Comparison of ENCODE assay signal across 8 cellular contexts in genomic region chr20:32524871-32525501, GRCh38.
DNase-seq lines count a peak whose midpoint lies in the region; ATAC-seq and TF ChIP-seq lines count a peak whose summit lies in the region.
"Had no signal": no experiment of that assay in that cellular context is flagged by ENCODE, and none has a peak within 500 bp of the region (broad histone marks: within the 10 kb centered on the region; RNA-seq: fewer than 3 reads in every experiment).

No MANE protein-coding gene starts in this region.

- H4K91ac ChIP-seq in trophoblast cell (ENCODE audit: low read depth, low read length) = no peak overlapping the region

- H2AFZ ChIP-seq in trophoblast cell (ENCODE audit: insufficient read depth, low read length, poor library complexity) = no peak overlapping the region

- H3K9ac ChIP-seq in trophoblast cell (ENCODE audit: low read length) = no peak overlapping the region

- H3K36me3 ChIP-seq in trophoblast cell (ENCODE audit: control insufficient read depth in 1 of 2, insufficient read depth in 2 of 2, low read length in 2 of 2) = peaks cover 0 to 2% of the 10 kb centered on the region in 2 experiments

- no peak overlapping the region for H3K4me3 ChIP-seq in trophoblast cell (ENCODE audit: low read depth, low read length)

- H3K14ac ChIP-seq in trophoblast cell (ENCODE audit: low read length) = no peak overlapping the region

- peaks cover 11 to 15% of the 10 kb centered on the region in 2 experiments for H3K4me1 ChIP-seq in trophoblast cell (ENCODE audit: control insufficient read depth in 1 of 2, insufficient read depth in 2 of 2, low read length in 2 of 2)

- peak overlapping the region; percentile 6 for H3K27ac Mint-ChIP-seq in glutamatergic neuron (ENCODE audit: unreplicated experiment)

- no peaks in the 10 kb centered on the region for H3K79me1 ChIP-seq in trophoblast cell (ENCODE audit: low read length)

- no peaks in the 10 kb centered on the region for H3K27me3 ChIP-seq in trophoblast cell (ENCODE audit: insufficient read depth, low read length)

- no peak overlapping the region for H3K18ac ChIP-seq in trophoblast cell (ENCODE audit: low read length)

- H3K4me3 Mint-ChIP-seq in glutamatergic neuron (ENCODE audit: unreplicated experiment) = no peak overlapping the region

- H3K36me3 Mint-ChIP-seq in glutamatergic neuron (ENCODE audit: unreplicated experiment) = no peaks in the 10 kb centered on the region

- no peak overlapping the region for H2BK120ac ChIP-seq in trophoblast cell (ENCODE audit: insufficient read depth, low read length, poor library complexity)

- no peak overlapping the region for H2BK5ac ChIP-seq in trophoblast cell (ENCODE audit: low read depth, low read length, poor library complexity)

- H3K23ac ChIP-seq in trophoblast cell (ENCODE audit: low read length) = no peak overlapping the region

- H3K4me2 ChIP-seq in trophoblast cell (ENCODE audit: low read length) = no peak overlapping the region

- H2AK5ac ChIP-seq in trophoblast cell (ENCODE audit: low read length) = no peak overlapping the region

- H3K9me3 Mint-ChIP-seq in glutamatergic neuron (ENCODE audit: unreplicated experiment) = peaks cover 40% of the 10 kb centered on the region

- H3K79me2 ChIP-seq in trophoblast cell (ENCODE audit: control insufficient read depth, insufficient read depth, low read length, poor library complexity) = no peaks in the 10 kb centered on the region

- H3K4me1 Mint-ChIP-seq in glutamatergic neuron (ENCODE audit: low read depth, unreplicated experiment) = peaks cover 71% of the 10 kb centered on the region

- no peak overlapping the region for H4K12ac ChIP-seq in trophoblast cell (ENCODE audit: low read depth, low read length)

- peaks cover 7% of the 10 kb centered on the region for H3K9me3 ChIP-seq in trophoblast cell (ENCODE audit: insufficient read depth, low read depth, low read length)

- DNase-seq in HT-29 (ENCODE audit: low spot score) = peak; percentile 37
- peak; percentile 40 for DNase-seq in RPMI7951 (ENCODE audit: low read depth)
- DNase-seq in glutamatergic neuron = peak; percentile 29
- peak; percentile 66 for DNase-seq in renal cortical epithelial cell (ENCODE audit: low read depth)
- DNase-seq in AG20443 (ENCODE audit: low spot score) = no peak
- no peak for DNase-seq in trophoblast cell
- DNase-seq: WERI-Rb-1 had no signal

- no peak overlapping the region for H3K4ac ChIP-seq in trophoblast cell (ENCODE audit: low read depth, low read length)

- no peak overlapping the region for H2BK12ac ChIP-seq in trophoblast cell (ENCODE audit: low read length)

- no peak overlapping the region for H4K8ac ChIP-seq in trophoblast cell (ENCODE audit: low read depth, low read length)

- no peak for ATAC-seq in GM21381 (IDR thresholded peaks at IDR 0.05; ENCODE audit: unreplicated experiment)

- no CpG with 5 or more reads among the region's 13 CpGs for WGBS in trophoblast cell (ENCODE audit: extremely low coverage, insufficient coverage, insufficient read length)

- peaks cover 34% of the 10 kb centered on the region for H3K27me3 Mint-ChIP-seq in glutamatergic neuron (ENCODE audit: unreplicated experiment)

- no peak for TF ChIP-seq CTCF in glutamatergic neuron (IDR thresholded peaks at IDR 0.05; ENCODE audit: partially characterized antibody, unreplicated experiment)

- H3K27ac ChIP-seq in trophoblast cell (ENCODE audit: low read depth, low read length) = no peak overlapping the region

Comparison
In these comparisons a context has a peak if more than half of its experiments do, and no peak if none do; other contexts are left out.
1. DNase-seq: peak in HT-29 (single experiment), RPMI7951 (single experiment), glutamatergic neuron (single experiment) and renal cortical epithelial cell (single experiment); none in AG20443 (single experiment) and trophoblast cell (0 of 2).